15 cellular contexts compared by ENCODE assay signal in the genomic region with DNA sequence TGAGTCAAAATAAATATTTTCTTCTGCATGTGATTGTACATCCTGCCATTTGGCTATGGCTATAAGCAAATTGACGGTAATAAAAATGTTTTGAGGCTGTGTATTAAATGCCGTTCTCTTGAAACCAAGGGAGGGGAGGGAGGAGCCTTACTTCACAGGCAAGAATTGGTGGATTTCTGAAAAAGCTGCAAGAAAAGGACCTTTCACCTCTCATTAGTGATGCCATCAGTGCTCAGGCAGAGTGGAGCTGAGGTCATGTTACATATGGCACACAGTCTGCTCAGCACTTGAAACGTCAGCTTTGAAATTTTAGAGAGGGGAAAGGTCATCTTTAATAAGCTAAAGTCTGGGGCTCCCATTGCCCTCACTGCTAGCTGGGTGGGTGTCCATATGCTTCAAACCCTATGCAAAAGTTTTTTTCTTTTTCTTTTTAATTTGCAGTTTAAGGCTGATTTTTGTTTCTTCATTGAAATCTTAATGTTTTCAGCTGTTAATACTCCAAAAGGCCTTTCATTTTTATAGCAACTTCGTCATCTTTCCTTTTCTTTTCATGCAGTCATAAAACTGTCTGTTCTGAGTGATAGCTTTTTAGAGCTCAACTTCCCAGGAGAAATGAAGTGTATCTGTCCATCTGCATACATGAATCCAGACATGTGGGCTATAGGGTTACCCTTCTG. TPM values are rescaled to one million over a fixed set of nuclear protein-coding genes. Genes with fewer than 3 reads are reported as not detected.
A peak's percentile ranks its signal among the peaks of the same experiment; 100 is the strongest.
DNase-seq lines count a peak whose midpoint lies in the region; ATAC-seq, FAIRE-seq and TF ChIP-seq lines count a peak whose summit lies in the region.
"Had no signal": no experiment of that assay in that cellular context is flagged by ENCODE, and none has a peak within 500 bp of the region (broad histone marks: within the 10 kb centered on the region; RNA-seq: fewer than 3 reads in every experiment).

No MANE protein-coding gene starts in this region.

- H3K9me3 ChIP-seq in HepG2 (ENCODE audit: low read length) (no peaks in the 10 kb centered on the region), right lobe of liver (no peaks in the 10 kb centered on the region)
- H3K9me3 ChIP-seq: SJSA1, upper lobe of left lung had no signal

- H3K36me3 Mint-ChIP-seq in glutamatergic neuron (ENCODE audit: unreplicated experiment), result no peaks in the 10 kb centered on the region

- H3K79me2 ChIP-seq in HepG2 (ENCODE audit: insufficient read depth, low read length), result no peaks in the 10 kb centered on the region

- POLR2A ChIA-PET in HepG2 (lab: Yijun Ruan, JAX), result interaction anchor here (0.7 to 1.5 kb wide), 5 partner anchors 10 to 322 kb away, joined by 3 to 6 read pairs (median 3); a partner anchor contains a TSS

- peaks cover 0 to 7% of the 10 kb centered on the region in 2 experiments; a peak in 2 of 5 replicates for H3K27me3 ChIP-seq in HepG2 (ENCODE audit: control insufficient read depth in 1 of 2, insufficient read depth in 2 of 2, low read length in 2 of 2)
- peaks cover 4 to 5% of the 10 kb centered on the region in 2 donors for H3K27me3 ChIP-seq in right lobe of liver
- H3K27me3 ChIP-seq: SJSA1 had no signal

- no peak overlapping the region for H2AFZ ChIP-seq in HepG2 (ENCODE audit: low read length)

- WGBS in HepG2 (ENCODE audit: low lambda C conversion rate), result 4% methylated on average over 4 of the region's 4 CpGs
- 42% methylated on average over 2 of the region's 4 CpGs for WGBS in right lobe of liver (ENCODE audit: insufficient coverage, low coverage, low lambda C conversion rate, missing lambda C conversion rate)

- H3K4me1 ChIP-seq in HepG2 (ENCODE audit: insufficient read depth, low read length), result peaks cover 44% of the 10 kb centered on the region
- H3K4me1 ChIP-seq in right lobe of liver, result peaks cover 0 to 7% (median 0%) of the 10 kb centered on the region in 4 donors

- DNase-seq in HepG2 (ENCODE audit: low spot score) (peak; percentile 27), right lobe of liver (no peak), NCI-H748 (lab: John Stamatoyannopoulos, UW; ENCODE audit: unreplicated experiment) (peak; percentile 42), glutamatergic neuron (peak; percentile 51), urothelium cell line (ENCODE audit: low spot score) (no peak), H54 (ENCODE audit: insufficient read length, low spot score) (no peak)
- DNase-seq in activated naive CD4-positive, alpha-beta T cell (lab: John Stamatoyannopoulos, UW), result no peak
- DNase-seq: GF-D8, hypothalamus, upper lobe of left lung had no signal

- peak overlapping the region; percentile 41 for H3K4me2 ChIP-seq in HepG2 (ENCODE audit: low read depth, low read length)

- TF ChIP-seq EP300 in HepG2 (IDR thresholded peaks at IDR 0.05; ENCODE audit: low read depth in 2 of 2, low read length in 2 of 2), result no peak
- no peak for TF ChIP-seq EP300 in HepG2 (CRISPR knock-in tag; IDR thresholded peaks at IDR 0.05; ENCODE audit: borderline replicate concordance)

- intact Hi-C loops in HepG2 (cut with micrococcal nuclease; ENCODE audit: unreplicated experiment) (no loop called here), right lobe of liver (cut with DNase I) (loop anchor here in 1 of 2 donors (10.0 kb wide), 1 partner anchor 66 kb away; a partner anchor contains a TSS)

- no peak for TF ChIP-seq RAD21 in HepG2 (CRISPR knock-in tag; IDR thresholded peaks at IDR 0.05)

- H3K27ac ChIP-seq in HepG2 (ENCODE audit: extremely low read length, insufficient read depth, low read length) (no peak overlapping the region), right lobe of liver (no peak overlapping the region)
- H3K27ac ChIP-seq: SJSA1, upper lobe of left lung had no signal

- H3K27me3 Mint-ChIP-seq in glutamatergic neuron (ENCODE audit: unreplicated experiment), result peaks cover 32% of the 10 kb centered on the region

- H3K4me1 Mint-ChIP-seq in glutamatergic neuron (ENCODE audit: low read depth, unreplicated experiment), result peaks cover 45% of the 10 kb centered on the region

- H3K27ac Mint-ChIP-seq in glutamatergic neuron (ENCODE audit: unreplicated experiment), result peak overlapping the region; percentile 97
- H3K27ac Mint-ChIP-seq: memory B cell had no signal

- peaks cover 37% of the 10 kb centered on the region for H3K9me3 Mint-ChIP-seq in glutamatergic neuron (ENCODE audit: unreplicated experiment)

- no peak overlapping the region for H3K9ac ChIP-seq in HepG2 (ENCODE audit: insufficient read depth, low read depth, low read length)

- H4K20me1 ChIP-seq in HepG2 (ENCODE audit: insufficient read depth, low read length), result no peaks in the 10 kb centered on the region

- FAIRE-seq in HepG2 (lab: Jason Lieb, UNC) (peak; percentile 66), urothelium cell line (lab: Jason Lieb, UNC) (peak; percentile 66), H54 (lab: Jason Lieb, UNC) (no peak)

- no peak for TF ChIP-seq CTCF in HepG2 (CRISPR knock-in tag; IDR thresholded peaks at IDR 0.05)
- no peak for TF ChIP-seq CTCF in right lobe of liver (IDR thresholded peaks at IDR 0.05)
- no peak for TF ChIP-seq CTCF in glutamatergic neuron (IDR thresholded peaks at IDR 0.05; ENCODE audit: partially characterized antibody, unreplicated experiment)

- H3K36me3 ChIP-seq in HepG2 (replicated peaks in 1 of 2; ENCODE audit: control insufficient read depth in 1 of 2, insufficient read depth in 2 of 2, low read length in 2 of 2) (no peaks in the 10 kb centered on the region), right lobe of liver (no peaks in the 10 kb centered on the region)
- H3K36me3 ChIP-seq: SJSA1, upper lobe of left lung had no signal

- H3K4me3 Mint-ChIP-seq in glutamatergic neuron (ENCODE audit: unreplicated experiment), result peak overlapping the region; percentile 95

- no peak for TF ChIP-seq POLR2A in HepG2 (IDR thresholded peaks at IDR 0.05; ENCODE audit: insufficient read depth in 1 of 2, low read depth in 2 of 2, low read length in 2 of 2)
- no peak for TF ChIP-seq POLR2A in right lobe of liver (IDR thresholded peaks at IDR 0.05)
- TF ChIP-seq POLR2A in H54 (IDR thresholded peaks at IDR 0.05; ENCODE audit: low read depth, low read length), result no peak

- ATAC-seq in HepG2 (peak; percentile 30), right lobe of liver (no peak), HG03565 (IDR thresholded peaks at IDR 0.05; ENCODE audit: unreplicated experiment) (no peak)
- ATAC-seq: activated CD4-positive, CD25-positive, alpha-beta regulatory T cell treated with anti-CD3 and anti-CD28 coated beads, Interleukin-2, amount 50 U/mL, for 24 hours; sciatic nerve had no signal

- CTCF ChIA-PET in HepG2 (lab: Yijun Ruan, JAX; ENCODE audit: low intra/inter-chr PET ratio, low total read pairs), result no interaction called here

- H3K4me3 ChIP-seq in HepG2 (replicated peaks in 1 of 3; ENCODE audit: insufficient read depth in 1 of 3, low read depth in 2 of 3, low read length in 3 of 3) (no peak overlapping the region), right lobe of liver (no peak overlapping the region)
- H3K4me3 ChIP-seq: SJSA1, upper lobe of left lung had no signal

- in situ Hi-C loops in HepG2 (cut with HindIII; ENCODE audit: extremely low pct_ligation_motif_present, low pct_unique_long_range_greater_than_20kb), result loop anchor here (5.0 kb wide), 1 partner anchor 63 kb away; a partner anchor contains a TSS

- BruUV-seq in HepG2 (replicated peaks; lab: Mats Ljungman, UMichigan), result no TSS peak

TF ChIP-seq in HepG2, 621 proteins besides CTCF, POLR2A, EP300 and RAD21 (continues in another document):
- TF ChIP-seq ZNF350 (CRISPR knock-in tag; IDR thresholded peaks at IDR 0.05; ENCODE audit: borderline replicate concordance, low read depth), result no peak
- TF ChIP-seq, protein P1, sequence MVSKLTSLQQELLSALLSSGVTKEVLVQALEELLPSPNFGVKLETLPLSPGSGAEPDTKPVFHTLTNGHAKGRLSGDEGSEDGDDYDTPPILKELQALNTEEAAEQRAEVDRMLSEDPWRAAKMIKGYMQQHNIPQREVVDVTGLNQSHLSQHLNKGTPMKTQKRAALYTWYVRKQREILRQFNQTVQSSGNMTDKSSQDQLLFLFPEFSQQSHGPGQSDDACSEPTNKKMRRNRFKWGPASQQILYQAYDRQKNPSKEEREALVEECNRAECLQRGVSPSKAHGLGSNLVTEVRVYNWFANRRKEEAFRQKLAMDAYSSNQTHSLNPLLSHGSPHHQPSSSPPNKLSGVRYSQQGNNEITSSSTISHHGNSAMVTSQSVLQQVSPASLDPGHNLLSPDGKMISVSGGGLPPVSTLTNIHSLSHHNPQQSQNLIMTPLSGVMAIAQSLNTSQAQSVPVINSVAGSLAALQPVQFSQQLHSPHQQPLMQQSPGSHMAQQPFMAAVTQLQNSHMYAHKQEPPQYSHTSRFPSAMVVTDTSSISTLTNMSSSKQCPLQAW (CRISPR knock-in tag; IDR thresholded peaks at IDR 0.05), result no peak
- no peak for TF ChIP-seq U2AF1 (optimal IDR thresholded peaks at IDR 0.05; ENCODE audit: low read depth, low read length)
- no peak for TF ChIP-seq NKX3-1 (CRISPR knock-in tag; IDR thresholded peaks at IDR 0.05)
- TF ChIP-seq SAP130 (CRISPR knock-in tag; IDR thresholded peaks at IDR 0.05; ENCODE audit: low read depth), result peak; percentile 44
- TF ChIP-seq ZNF431 (CRISPR knock-in tag; IDR thresholded peaks at IDR 0.05; ENCODE audit: borderline replicate concordance, low read depth), result no peak

RNA-seq across cellular contexts. Expression of a gene that starts 9.8 kb away (rescaled TPM):
- total RNA-seq in HepG2 (2016; rRNA removed; fragmentation: Illumina TruSeq; extraction: Trizol), result 6.5 and 6.8 TPM in 2 replicates
- 2.6 and 3.0 TPM in 2 replicates for total RNA-seq in HepG2 (2016; cell fraction: cytosol; rRNA removed; fragmentation: Illumina TruSeq; extraction: Trizol; ENCODE audit: low read depth)
- 5.9 and 6.3 TPM in 2 replicates for total RNA-seq in HepG2 (2016; cell fraction: insoluble cytoplasmic fraction; rRNA removed; fragmentation: Illumina TruSeq; extraction: Trizol)
- total RNA-seq in HepG2 (2016; cell fraction: membrane; rRNA removed; fragmentation: Illumina TruSeq; extraction: Trizol), result 6.9 and 7.5 TPM in 2 replicates
- total RNA-seq in HepG2 (2016; cell fraction: nucleus; rRNA removed; fragmentation: Illumina TruSeq; extraction: Trizol), result 4.9 and 6.0 TPM in 2 replicates
- 1.3 and 1.7 TPM in 2 replicates for polyA plus RNA-seq in HepG2 (2011; rRNA removed)
- 1.2 and 1.8 TPM in 2 replicates for polyA plus RNA-seq in HepG2 (2011; cell fraction: cytosol; rRNA removed)
- 2.7 and 3.5 TPM in 2 replicates for polyA plus RNA-seq in HepG2 (2011; cell fraction: nucleus; rRNA removed)
- 3.0 and 3.1 TPM in 2 replicates for polyA plus RNA-seq in HepG2 (2012)
- 1.1 and 1.3 TPM in 2 replicates for polyA plus RNA-seq in HepG2 (2016; cell fraction: cytosol; fragmentation: Illumina TruSeq; extraction: Trizol; ENCODE audit: low read depth)
- 6.3 and 7.8 TPM in 2 replicates for polyA plus RNA-seq in HepG2 (2016; cell fraction: insoluble cytoplasmic fraction; fragmentation: Illumina TruSeq; extraction: Trizol; ENCODE audit: low read depth)
- 2.3 and 2.7 TPM in 2 replicates for polyA plus RNA-seq in HepG2 (2016; cell fraction: membrane; fragmentation: Illumina TruSeq; extraction: Trizol; ENCODE audit: low read depth)
- polyA plus RNA-seq in HepG2 (2016; cell fraction: nucleus; fragmentation: Illumina TruSeq; extraction: Trizol; ENCODE audit: insufficient read depth, low read depth), result 6.4 and 7.6 TPM in 2 replicates
- polyA minus RNA-seq in HepG2 (2011; rRNA and poly(A)+ RNA removed; ENCODE audit: low replicate concordance), result 1.5 and 4.6 TPM in 2 replicates
- 2.3 and 3.2 TPM in 2 replicates for polyA minus RNA-seq in HepG2 (2011; cell fraction: cytosol; rRNA and poly(A)+ RNA removed)
- polyA minus RNA-seq in HepG2 (2011; cell fraction: nucleus; rRNA and poly(A)+ RNA removed), result 7.1 and 8.3 TPM in 2 replicates
- total RNA-seq in right lobe of liver, result not detected
- 79.6 TPM for total RNA-seq in glutamatergic neuron (ENCODE audit: unreplicated experiment)

Comparison
In these comparisons a context has a peak if more than half of its experiments do, and no peak if none do; other contexts are left out.
1. DNase-seq: peak in HepG2 (single experiment), NCI-H748 (single experiment) and glutamatergic neuron (single experiment); none in right lobe of liver (0 of 3), urothelium cell line (single experiment), H54 (single experiment) and activated naive CD4-positive, alpha-beta T cell (0 of 4).